ENCODE assay signal across 15 cellular contexts in genomic region chr22:33202455-33202854, GRCh38.
"Had no signal": no experiment of that assay in that cellular context is flagged by ENCODE, and none has a peak within 500 bp of the region (broad histone marks: within the 10 kb centered on the region; RNA-seq: fewer than 3 reads in every experiment).

No MANE protein-coding gene starts in this region.

- H3K4me3 ChIP-seq: MG63, PC-9, SJCRH30, SK-N-MC had no signal

- H3K36me3 ChIP-seq: MG63, SJCRH30 had no signal

- H2AFZ ChIP-seq: PC-9 had no signal

- H3K27me3 ChIP-seq: SJCRH30 had no signal

- H3K27ac ChIP-seq: PC-9, RWPE1, SJCRH30, SK-N-MC had no signal

- ATAC-seq: SK-N-SH treated with all-trans-retinoic acid at 6 μM for 48 hours had no signal

- H3K9me3 ChIP-seq: MG63, SJCRH30 had no signal

- H3K4me1 ChIP-seq: SJCRH30 had no signal

- FAIRE-seq: RCC 7860 had no signal

- DNase-seq: KG1, MV-4-11, NCI-H1436 treated with DMSO at 0.1 percent for 48 hours, NCI-H187 treated with DMSO at 0.1 percent for 48 hours, NCI-H2081 treated with DMSO at 0.1 percent for 48 hours, NCI-H446 treated with DMSO at 0.1 percent for 48 hours, SIG-M5, T-helper 1 cell had no signal

- H3K4me2 ChIP-seq: PC-9 had no signal
